8 cellular contexts compared by ENCODE assay signal in genomic region chr5:112417931-112418358, GRCh38. TPM values are rescaled to one million over a fixed set of nuclear protein-coding genes. Genes with fewer than 3 reads are reported as not detected.
DNase-seq lines count a peak whose midpoint lies in the region; ATAC-seq and TF ChIP-seq lines count a peak whose summit lies in the region.

No MANE protein-coding gene starts in this region.

- TF ChIP-seq CTCF in KMS-11 (conservative IDR thresholded peaks at IDR 0.05; ENCODE audit: low read depth, low read length) (no peak), cardiac muscle cell (IDR thresholded peaks at IDR 0.05; ENCODE audit: low read depth, low read length) (no peak)

- H3K4me3 ChIP-seq in KMS-11 (IDR thresholded peaks at IDR 0.05; ENCODE audit: insufficient read depth, low read depth, low read length) (peak overlapping the region; percentile 37), cardiac muscle cell (peak overlapping the region; percentile 86)

- no peak overlapping the region; the same call in 1 of the 2 replicates for H3K9ac ChIP-seq in KMS-11

- H2AFZ ChIP-seq in KMS-11 (ENCODE audit: low read depth) = peak overlapping the region; percentile 77

- ATAC-seq in GM21367 (IDR thresholded peaks at IDR 0.05; ENCODE audit: unreplicated experiment) (peak; percentile 46), GM21423 (IDR thresholded peaks at IDR 0.05; ENCODE audit: unreplicated experiment) (no peak)

- H3K4me1 ChIP-seq in KMS-11 (ENCODE audit: low read depth, poor library complexity, severe bottlenecking) (peaks cover 25% of the 10 kb centered on the region), cardiac muscle cell (ENCODE audit: low read depth) (peaks cover 9% of the 10 kb centered on the region)

- H3K9me3 ChIP-seq in cardiac muscle cell (ENCODE audit: low read depth) = no peaks in the 10 kb centered on the region

- H3K4me2 ChIP-seq in KMS-11 = peak overlapping the region; percentile 77

- DNase-seq in DMS53 (lab: John Stamatoyannopoulos, UW) (peak; percentile 70), cardiac muscle cell (ENCODE audit: low read depth in 1 of 2, low spot score in 1 of 2) (peak; percentile 46 to 57), posterior vena cava (ENCODE audit: low spot score) (peak; percentile 80), NCI-H1436 (lab: John Stamatoyannopoulos, UW) (no peak)
- DNase-seq in activated gamma-delta T cell treated with anti-CD3 and anti-CD28 coated beads, Interleukin-2, amount 50 U/mL, for 16 hours (ENCODE audit: low read depth) = peak; percentile 33

- intact Hi-C loops in posterior vena cava (cut with DNase I) = loop anchor here (10.0 kb wide), 2 partner anchors 193 to 243 kb away; no protein-coding TSS in a partner anchor

- no peaks in the 10 kb centered on the region; the same call in 1 of the 2 replicates for H3K27me3 ChIP-seq in KMS-11 (ENCODE audit: insufficient read depth, low read depth)
- H3K27me3 ChIP-seq in cardiac muscle cell = peaks cover 26% of the 10 kb centered on the region

- H4K20me1 ChIP-seq in KMS-11 (ENCODE audit: insufficient read depth) = no peaks in the 10 kb centered on the region

- H3K27ac ChIP-seq in KMS-11 = no peak overlapping the region
- H3K27ac ChIP-seq in cardiac muscle cell = no peak overlapping the region

- H3K36me3 ChIP-seq in KMS-11 (ENCODE audit: insufficient read depth) (no peaks in the 10 kb centered on the region), cardiac muscle cell (no peaks in the 10 kb centered on the region)

- H3K79me2 ChIP-seq in KMS-11 (ENCODE audit: insufficient read depth, low read depth) = no peaks in the 10 kb centered on the region

RNA-seq across cellular contexts. Expression of gene EPB41L4A, which starts 1.1 kb away (rescaled TPM):
- 8.2 and 10.5 TPM in 2 replicates for total RNA-seq in cardiac muscle cell
- polyA plus RNA-seq in cardiac muscle cell = 14.4 and 15.6 TPM in 2 replicates
- total RNA-seq in posterior vena cava = 10 to 100 TPM; 13.0 to 23.8 TPM
